In genomic region chr1:98704474-98704873, GRCh38 we compare ENCODE assay signal across 15 cellular contexts. TPM values are rescaled to one million over a fixed set of nuclear protein-coding genes. Genes with fewer than 3 reads are reported as not detected.
DNase-seq lines count a peak whose midpoint lies in the region; TF ChIP-seq lines count a peak whose summit lies in the region.
"Had no signal": no experiment of that assay in that cellular context is flagged by ENCODE, and none has a peak within 500 bp of the region (broad histone marks: within the 10 kb centered on the region; RNA-seq: fewer than 3 reads in every experiment).

No MANE protein-coding gene starts in this region.

- no peak overlapping the region for H3K27ac ChIP-seq in hepatocyte
- no peak overlapping the region for H3K27ac ChIP-seq in substantia nigra (ENCODE audit: low read depth, low read length, poor library complexity, severe bottlenecking)
- H3K27ac ChIP-seq: 22Rv1, body of pancreas, tibial nerve had no signal

- H2AFZ ChIP-seq in hepatocyte = no peak overlapping the region

- H3K27me3 ChIP-seq in hepatocyte = no peaks in the 10 kb centered on the region
- H3K27me3 ChIP-seq: body of pancreas, tibial nerve had no signal

- H3K79me2 ChIP-seq in hepatocyte = no peaks in the 10 kb centered on the region

- no peaks in the 10 kb centered on the region for H3K4me1 ChIP-seq in hepatocyte (ENCODE audit: insufficient read depth)
- H3K4me1 ChIP-seq: body of pancreas, tibial nerve had no signal

- no peaks in the 10 kb centered on the region for H4K20me1 ChIP-seq in hepatocyte (ENCODE audit: insufficient read depth, poor library complexity, severe bottlenecking)

- 85% methylated on average over 4 of the region's 4 CpGs for WGBS in hepatocyte (ENCODE audit: low lambda C conversion rate, missing lambda C conversion rate)

- no peaks in the 10 kb centered on the region for H3K9me2 ChIP-seq in hepatocyte (replicated peaks; ENCODE audit: insufficient read depth)

- no peak overlapping the region for H3K4me2 ChIP-seq in hepatocyte

- no peaks in the 10 kb centered on the region for H3K9me3 ChIP-seq in hepatocyte (ENCODE audit: low read depth)
- H3K9me3 ChIP-seq: body of pancreas, tibial nerve had no signal

- peak; percentile 30 for DNase-seq in DMS 273 (lab: John Stamatoyannopoulos, UW; ENCODE audit: unreplicated experiment)
- no peak for DNase-seq in DMS 273 treated with DMSO at 0.1 percent for 48 hours (lab: John Stamatoyannopoulos, UW)
- peak in 51 of 58 donors; percentile 1 to 87 (median 47) for DNase-seq in anterior cingulate cortex (lab: John Stamatoyannopoulos, UW)
- peak; percentile 21 for DNase-seq in hepatocyte (ENCODE audit: low spot score)
- peak in 41 of 49 donors; percentile 1 to 78 (median 22) for DNase-seq in substantia nigra (lab: John Stamatoyannopoulos, UW)
- no peak for DNase-seq in NCI-H2171 treated with DMSO at 0.1 percent for 48 hours (lab: John Stamatoyannopoulos, UW)
- DNase-seq in GM19240 (ENCODE audit: insufficient read length, low spot score) = no peak
- no peak for DNase-seq in ACHN
- DNase-seq: activated CD8-positive, alpha-beta memory T cell treated with anti-CD3 and anti-CD28 coated beads, Interleukin-2, amount 50 U/mL, for 4 hours; body of pancreas; NCI-H774; right cardiac atrium; T-helper 9 cell had no signal

- no peak overlapping the region for H3K4me3 ChIP-seq in hepatocyte
- H3K4me3 ChIP-seq: body of pancreas, tibial nerve had no signal

- TF ChIP-seq CTCF in hepatocyte (IDR thresholded peaks at IDR 0.05; ENCODE audit: poor library complexity) = no peak

- in situ Hi-C loops in ACHN (cut with HindIII; ENCODE audit: low pct_ligation_motif_present, low pct_unique_long_range_greater_than_20kb, low sequenced_read_pairs) = no loop called here

- H3K36me3 ChIP-seq in hepatocyte (replicated peaks; ENCODE audit: insufficient read depth, low read depth) = no peaks in the 10 kb centered on the region

RNA-seq across cellular contexts. Expression of gene SNX7, which starts 43.0 kb away (rescaled TPM):
- 43.3 and 76.1 TPM in 2 replicates for total RNA-seq in hepatocyte
- 30.0 and 32.2 TPM in 2 replicates for polyA plus RNA-seq in hepatocyte

Comparison
In these comparisons a context has a peak if more than half of its experiments do, and no peak if none do; other contexts are left out.
1. DNase-seq: peak in DMS 273 (single experiment), anterior cingulate cortex (51 of 58), hepatocyte (single experiment) and substantia nigra (41 of 49); none in DMS 273 treated with DMSO at 0.1 percent for 48 hours (single experiment), NCI-H2171 treated with DMSO at 0.1 percent for 48 hours (single experiment), GM19240 (single experiment) and ACHN (single experiment).